22 cellular contexts compared by ENCODE assay signal in the genomic region with DNA sequence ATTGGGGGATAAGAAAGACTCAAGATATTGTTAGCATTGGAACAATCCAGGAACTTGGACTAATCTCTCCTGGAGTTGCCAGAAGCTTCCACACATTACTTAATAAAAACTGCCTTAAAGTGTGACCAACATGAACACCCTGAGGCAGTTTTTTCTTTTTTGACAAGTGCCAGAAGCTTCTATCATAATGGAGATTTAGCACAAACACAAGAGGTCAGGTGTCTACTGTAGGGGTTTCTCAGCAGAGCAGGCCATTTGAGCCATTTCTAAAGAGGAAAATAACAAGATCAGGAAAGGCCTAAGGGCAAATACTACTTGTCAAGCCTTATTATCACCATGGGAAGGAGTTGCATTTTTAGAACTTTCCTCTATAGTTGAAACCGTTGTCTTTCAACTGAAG.
DNase-seq lines count a peak whose midpoint lies in the region; ATAC-seq and TF ChIP-seq lines count a peak whose summit lies in the region.
"Had no signal": no experiment of that assay in that cellular context is flagged by ENCODE, and none has a peak within 500 bp of the region (broad histone marks: within the 10 kb centered on the region; RNA-seq: fewer than 3 reads in every experiment).

No MANE protein-coding gene starts in this region.

- no peak overlapping the region for H3K27ac Mint-ChIP-seq in H9
- H3K27ac Mint-ChIP-seq: CD4-positive, alpha-beta T cell; T-helper 1 cell treated with Interleukin-12 subunit alpha and Interleukin-12 subunit beta and Interleukin-4 antibody, amounts not matched to agents 30 μg/mL and 1 μg/mL, for 36 hours had no signal

- TF ChIP-seq CTCF in H9 (conservative IDR thresholded peaks at IDR 0.05) (no peak), fibroblast of villous mesenchyme (IDR thresholded peaks at IDR 0.05; ENCODE audit: insufficient read depth, low read depth, low read length) (no peak)

- H3K4me1 ChIP-seq in H9 (ENCODE audit: insufficient read depth, low read length), result no peaks in the 10 kb centered on the region
- peaks cover 6% of the 10 kb centered on the region for H3K4me1 ChIP-seq in effector memory CD4-positive, alpha-beta T cell (ENCODE audit: control insufficient read depth, insufficient read depth, low read length, poor library complexity, severe bottlenecking)
- H3K4me1 ChIP-seq: BLaER1 had no signal

- H3K4me1 Mint-ChIP-seq in H9, result no peaks in the 10 kb centered on the region

- H3K27me3 Mint-ChIP-seq in H9 (ENCODE audit: low read depth), result no peaks in the 10 kb centered on the region; the same call in 1 of the 2 replicates
- H3K27me3 Mint-ChIP-seq: CD4-positive, alpha-beta T cell had no signal

- no peaks in the 10 kb centered on the region for H3K79me2 ChIP-seq in H9 (ENCODE audit: insufficient read depth, low read length)

- no peak overlapping the region for H3K9ac ChIP-seq in H9 (ENCODE audit: extremely low read depth, insufficient read length, low read length)
- H3K9ac ChIP-seq: BLaER1 had no signal

- H3K56ac ChIP-seq in H9 (ENCODE audit: insufficient read length, low read depth, low read length), result no peak overlapping the region

- H3K4me2 ChIP-seq in H9 (ENCODE audit: insufficient read depth, insufficient read length, low read length), result no peak overlapping the region
- H3K4me2 ChIP-seq: BLaER1 had no signal

- no peak overlapping the region for H2AK5ac ChIP-seq in H9 (ENCODE audit: insufficient read length, low read length)

- H3K79me1 ChIP-seq in H9 (ENCODE audit: insufficient read depth, low read depth, low read length, poor library complexity, severe bottlenecking), result no peaks in the 10 kb centered on the region

- H2BK20ac ChIP-seq in H9 (ENCODE audit: low read depth, low read length, poor library complexity, severe bottlenecking), result no peak overlapping the region

- no peaks in the 10 kb centered on the region for H3K36me3 ChIP-seq in effector memory CD4-positive, alpha-beta T cell (ENCODE audit: control insufficient read depth, insufficient read depth, low read length)
- H3K36me3 ChIP-seq: BLaER1 had no signal

- H3K9me3 ChIP-seq in H9 (ENCODE audit: control insufficient read depth, low read depth, low read length), result no peaks in the 10 kb centered on the region
- H3K9me3 ChIP-seq in effector memory CD4-positive, alpha-beta T cell (ENCODE audit: control insufficient read depth, low read length), result no peaks in the 10 kb centered on the region

- DNase-seq in EH (ENCODE audit: low read depth) (peak; percentile 8), H9 (no peak), NCI-H69 (lab: John Stamatoyannopoulos, UW) (peak; percentile 71), fibroblast of villous mesenchyme (ENCODE audit: low read depth) (peak; percentile 3), OCI-M2 (lab: John Stamatoyannopoulos, UW; ENCODE audit: unreplicated experiment) (no peak)
- DNase-seq in effector memory CD4-positive, alpha-beta T cell, result no peak
- DNase-seq: ACHN; CD4-positive, alpha-beta T cell; COR-L47; GDM1; H7; KG1; NCI-H1105; NCI-H146; NCI-H2029 treated with DMSO at 0.1 percent for 48 hours; NCI-H510A; NCI-H748 treated with DMSO at 0.1 percent for 48 hours; OCI-M1; Right ventricle myocardium superior had no signal

- no peak overlapping the region for H3K23ac ChIP-seq in H9 (ENCODE audit: insufficient read length, low read depth, low read length)

- no peak overlapping the region for H3K14ac ChIP-seq in H9 (ENCODE audit: insufficient read depth, low read length)

- no peak overlapping the region for H4K91ac ChIP-seq in H9 (ENCODE audit: insufficient read length, low read depth, low read length)

- no peak overlapping the region for H2BK12ac ChIP-seq in H9 (ENCODE audit: insufficient read length, low read depth, low read length)

- no peak overlapping the region for H3K4me3 Mint-ChIP-seq in H9
- H3K4me3 Mint-ChIP-seq: CD4-positive, alpha-beta T cell; T-helper 1 cell treated with Interleukin-12 subunit alpha and Interleukin-12 subunit beta and Interleukin-4 antibody, amounts not matched to agents 30 μg/mL and 1 μg/mL, for 36 hours had no signal

- H3K18ac ChIP-seq in H9 (ENCODE audit: insufficient read length, low read depth, low read length), result no peak overlapping the region

- H4K20me1 ChIP-seq in H9 (ENCODE audit: control insufficient read depth, insufficient read depth, insufficient read length), result peaks cover 3% of the 10 kb centered on the region
- H4K20me1 ChIP-seq: BLaER1 had no signal

- no peak overlapping the region for H3T11ph ChIP-seq in H9 (ENCODE audit: low read length)

- peaks cover 1 to 17% (median 8%) of the 10 kb centered on the region in 3 experiments; a peak in 6 of 7 replicates for H3K36me3 Mint-ChIP-seq in H9 (ENCODE audit: insufficient read depth in 1 of 3, low read depth in 3 of 3)

- peak overlapping the region; percentile 57 for H2BK120ac ChIP-seq in H9 (ENCODE audit: low read depth, low read length, poor library complexity, severe bottlenecking)

- H2AFZ ChIP-seq in H9 (ENCODE audit: low read length), result no peak overlapping the region

- peaks cover 5 to 14% of the 10 kb centered on the region in 2 experiments; a peak in 4 of 5 replicates for H3K9me3 Mint-ChIP-seq in H9
- H3K9me3 Mint-ChIP-seq: T-helper 1 cell treated with Interleukin-12 subunit alpha and Interleukin-12 subunit beta and Interleukin-4 antibody, amounts not matched to agents 30 μg/mL and 1 μg/mL, for 36 hours had no signal

- H2BK15ac ChIP-seq in H9 (ENCODE audit: low read depth, low read length), result no peak overlapping the region

- WGBS in H9 (ENCODE audit: extremely low coverage, insufficient read length, low lambda C conversion rate), result no CpG with 5 or more reads among the region's 1 CpG

- no peaks in the 10 kb centered on the region for H3K27me3 ChIP-seq in H9 (ENCODE audit: insufficient read depth, low read length)
- H3K27me3 ChIP-seq in effector memory CD4-positive, alpha-beta T cell (replicated peaks; ENCODE audit: control insufficient read depth, insufficient read depth, low read length, poor library complexity, severe bottlenecking), result no peaks in the 10 kb centered on the region
- H3K27me3 ChIP-seq: BLaER1 had no signal

- H4K5ac ChIP-seq in H9 (ENCODE audit: insufficient read length, low read depth, low read length), result no peak overlapping the region

- no peak overlapping the region for H3K27ac ChIP-seq in H9 (ENCODE audit: insufficient read length, low read depth, low read length)
- H3K27ac ChIP-seq in effector memory CD4-positive, alpha-beta T cell (ENCODE audit: insufficient read depth, low read length, poor library complexity, severe bottlenecking), result no peak overlapping the region
- H3K27ac ChIP-seq: BLaER1 had no signal

- no peaks in the 10 kb centered on the region for H3K23me2 ChIP-seq in H9 (ENCODE audit: insufficient read length, low read depth, low read length, poor library complexity, severe bottlenecking)

- H2BK5ac ChIP-seq in H9 (ENCODE audit: insufficient read length, low read length), result no peak overlapping the region

- no peak overlapping the region for H3K4me3 ChIP-seq in fibroblast of villous mesenchyme (ENCODE audit: low read depth, low read length)
- no peak overlapping the region for H3K4me3 ChIP-seq in effector memory CD4-positive, alpha-beta T cell (ENCODE audit: insufficient read depth, low read depth, low read length, poor library complexity, severe bottlenecking)
- H3K4me3 ChIP-seq: BLaER1 had no signal

- ATAC-seq in HG02885 (IDR thresholded peaks at IDR 0.05; ENCODE audit: poor library complexity, unreplicated experiment), result no peak

- no peak overlapping the region for H4K8ac ChIP-seq in H9 (replicated peaks; ENCODE audit: insufficient read length, low read depth, low read length)

- H3K4ac ChIP-seq in H9 (ENCODE audit: low read depth, low read length), result no peak overlapping the region

Comparison
In these comparisons a context has a peak if more than half of its experiments do, and no peak if none do; other contexts are left out.
1. DNase-seq: peak in EH (single experiment), NCI-H69 (single experiment) and fibroblast of villous mesenchyme (single experiment); none in H9 (single experiment), effector memory CD4-positive, alpha-beta T cell (0 of 3) and OCI-M2 (single experiment).